ENCODE assay signal across 1 cellular context in the genomic region with DNA sequence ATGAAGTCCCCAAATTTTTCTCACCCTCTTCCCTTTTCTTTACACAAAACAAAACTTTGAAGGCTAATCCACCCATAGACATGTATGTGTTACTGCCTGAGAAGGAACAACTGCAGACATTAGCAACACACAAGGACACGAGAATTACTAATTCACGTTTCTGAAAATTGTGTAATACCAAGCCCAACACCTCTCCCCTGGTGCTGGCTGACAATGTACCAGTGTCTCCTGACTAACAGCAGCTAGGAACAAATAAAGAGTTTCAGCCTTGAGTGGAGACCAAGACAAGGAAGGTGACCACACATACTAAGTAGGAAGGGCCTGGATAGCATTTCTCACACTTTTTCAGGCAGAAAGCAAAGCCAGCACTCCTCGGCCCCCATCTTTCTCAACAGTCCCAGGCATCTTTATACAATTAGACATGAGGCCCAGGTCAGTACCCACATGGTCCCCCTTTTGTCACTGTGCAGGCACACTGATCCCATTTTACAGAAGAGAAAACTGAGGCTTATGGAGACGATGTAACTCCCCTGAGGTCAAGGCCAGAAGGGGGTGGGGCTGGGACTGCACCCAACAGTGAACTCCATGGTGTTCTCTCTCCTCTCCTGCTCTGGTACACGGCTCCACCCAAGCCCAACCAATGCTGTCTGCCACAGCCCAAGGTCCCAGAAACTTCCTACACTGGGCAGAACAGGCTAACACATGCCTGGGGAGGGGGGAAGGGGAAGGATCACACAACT.
TF ChIP-seq lines count a peak whose summit lies in the region.

No MANE protein-coding gene starts in this region.

TF ChIP-seq in HepG2, 621 proteins besides CTCF, POLR2A, EP300 and RAD21 (continued from another document and continues in another):
- TF ChIP-seq, protein P1, sequence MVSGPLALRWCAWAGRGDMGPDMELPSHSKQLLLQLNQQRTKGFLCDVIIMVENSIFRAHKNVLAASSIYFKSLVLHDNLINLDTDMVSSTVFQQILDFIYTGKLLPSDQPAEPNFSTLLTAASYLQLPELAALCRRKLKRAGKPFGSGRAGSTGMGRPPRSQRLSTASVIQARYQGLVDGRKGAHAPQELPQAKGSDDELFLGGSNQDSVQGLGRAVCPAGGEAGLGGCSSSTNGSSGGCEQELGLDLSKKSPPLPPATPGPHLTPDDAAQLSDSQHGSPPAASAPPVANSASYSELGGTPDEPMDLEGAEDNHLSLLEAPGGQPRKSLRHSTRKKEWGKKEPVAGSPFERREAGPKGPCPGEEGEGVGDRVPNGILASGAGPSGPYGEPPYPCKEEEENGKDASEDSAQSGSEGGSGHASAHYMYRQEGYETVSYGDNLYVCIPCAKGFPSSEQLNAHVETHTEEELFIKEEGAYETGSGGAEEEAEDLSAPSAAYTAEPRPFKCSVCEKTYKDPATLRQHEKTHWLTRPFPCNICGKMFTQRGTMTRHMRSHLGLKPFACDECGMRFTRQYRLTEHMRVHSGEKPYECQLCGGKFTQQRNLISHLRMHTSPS (CRISPR knock-in tag; IDR thresholded peaks at IDR 0.05; ENCODE audit: low read depth), result peak; percentile 41; the same call in 1 of the 2 replicates
- no peak for TF ChIP-seq ZNF350 (CRISPR knock-in tag; IDR thresholded peaks at IDR 0.05; ENCODE audit: borderline replicate concordance, low read depth)
- TF ChIP-seq YEATS4 (CRISPR knock-in tag; IDR thresholded peaks at IDR 0.05; ENCODE audit: borderline replicate concordance), result no peak
- TF ChIP-seq, protein P2, sequence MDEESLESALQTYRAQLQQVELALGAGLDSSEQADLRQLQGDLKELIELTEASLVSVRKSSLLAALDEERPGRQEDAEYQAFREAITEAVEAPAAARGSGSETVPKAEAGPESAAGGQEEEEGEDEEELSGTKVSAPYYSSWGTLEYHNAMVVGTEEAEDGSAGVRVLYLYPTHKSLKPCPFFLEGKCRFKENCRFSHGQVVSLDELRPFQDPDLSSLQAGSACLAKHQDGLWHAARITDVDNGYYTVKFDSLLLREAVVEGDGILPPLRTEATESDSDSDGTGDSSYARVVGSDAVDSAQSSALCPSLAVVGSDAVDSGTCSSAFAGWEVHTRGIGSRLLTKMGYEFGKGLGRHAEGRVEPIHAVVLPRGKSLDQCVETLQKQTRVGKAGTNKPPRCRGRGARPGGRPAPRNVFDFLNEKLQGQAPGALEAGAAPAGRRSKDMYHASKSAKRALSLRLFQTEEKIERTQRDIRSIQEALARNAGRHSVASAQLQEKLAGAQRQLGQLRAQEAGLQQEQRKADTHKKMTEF (CRISPR knock-in tag; IDR thresholded peaks at IDR 0.05), result no peak
- TF ChIP-seq, protein P3, sequence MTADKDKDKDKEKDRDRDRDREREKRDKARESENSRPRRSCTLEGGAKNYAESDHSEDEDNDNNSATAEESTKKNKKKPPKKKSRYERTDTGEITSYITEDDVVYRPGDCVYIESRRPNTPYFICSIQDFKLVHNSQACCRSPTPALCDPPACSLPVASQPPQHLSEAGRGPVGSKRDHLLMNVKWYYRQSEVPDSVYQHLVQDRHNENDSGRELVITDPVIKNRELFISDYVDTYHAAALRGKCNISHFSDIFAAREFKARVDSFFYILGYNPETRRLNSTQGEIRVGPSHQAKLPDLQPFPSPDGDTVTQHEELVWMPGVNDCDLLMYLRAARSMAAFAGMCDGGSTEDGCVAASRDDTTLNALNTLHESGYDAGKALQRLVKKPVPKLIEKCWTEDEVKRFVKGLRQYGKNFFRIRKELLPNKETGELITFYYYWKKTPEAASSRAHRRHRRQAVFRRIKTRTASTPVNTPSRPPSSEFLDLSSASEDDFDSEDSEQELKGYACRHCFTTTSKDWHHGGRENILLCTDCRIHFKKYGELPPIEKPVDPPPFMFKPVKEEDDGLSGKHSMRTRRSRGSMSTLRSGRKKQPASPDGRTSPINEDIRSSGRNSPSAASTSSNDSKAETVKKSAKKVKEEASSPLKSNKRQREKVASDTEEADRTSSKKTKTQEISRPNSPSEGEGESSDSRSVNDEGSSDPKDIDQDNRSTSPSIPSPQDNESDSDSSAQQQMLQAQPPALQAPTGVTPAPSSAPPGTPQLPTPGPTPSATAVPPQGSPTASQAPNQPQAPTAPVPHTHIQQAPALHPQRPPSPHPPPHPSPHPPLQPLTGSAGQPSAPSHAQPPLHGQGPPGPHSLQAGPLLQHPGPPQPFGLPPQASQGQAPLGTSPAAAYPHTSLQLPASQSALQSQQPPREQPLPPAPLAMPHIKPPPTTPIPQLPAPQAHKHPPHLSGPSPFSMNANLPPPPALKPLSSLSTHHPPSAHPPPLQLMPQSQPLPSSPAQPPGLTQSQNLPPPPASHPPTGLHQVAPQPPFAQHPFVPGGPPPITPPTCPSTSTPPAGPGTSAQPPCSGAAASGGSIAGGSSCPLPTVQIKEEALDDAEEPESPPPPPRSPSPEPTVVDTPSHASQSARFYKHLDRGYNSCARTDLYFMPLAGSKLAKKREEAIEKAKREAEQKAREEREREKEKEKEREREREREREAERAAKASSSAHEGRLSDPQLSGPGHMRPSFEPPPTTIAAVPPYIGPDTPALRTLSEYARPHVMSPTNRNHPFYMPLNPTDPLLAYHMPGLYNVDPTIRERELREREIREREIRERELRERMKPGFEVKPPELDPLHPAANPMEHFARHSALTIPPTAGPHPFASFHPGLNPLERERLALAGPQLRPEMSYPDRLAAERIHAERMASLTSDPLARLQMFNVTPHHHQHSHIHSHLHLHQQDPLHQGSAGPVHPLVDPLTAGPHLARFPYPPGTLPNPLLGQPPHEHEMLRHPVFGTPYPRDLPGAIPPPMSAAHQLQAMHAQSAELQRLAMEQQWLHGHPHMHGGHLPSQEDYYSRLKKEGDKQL (CRISPR knock-in tag; IDR thresholded peaks at IDR 0.05; ENCODE audit: low read depth), result no peak
- TF ChIP-seq NR2F1 (CRISPR knock-in tag; IDR thresholded peaks at IDR 0.05), result peak; percentile 48 to 78; a peak in 3 of 4 replicates
- no peak for TF ChIP-seq ZNF550 (CRISPR knock-in tag; IDR thresholded peaks at IDR 0.05; ENCODE audit: borderline replicate concordance)
- TF ChIP-seq RAD51 (IDR thresholded peaks at IDR 0.05; ENCODE audit: borderline replicate concordance), result no peak
- TF ChIP-seq, protein P4, sequence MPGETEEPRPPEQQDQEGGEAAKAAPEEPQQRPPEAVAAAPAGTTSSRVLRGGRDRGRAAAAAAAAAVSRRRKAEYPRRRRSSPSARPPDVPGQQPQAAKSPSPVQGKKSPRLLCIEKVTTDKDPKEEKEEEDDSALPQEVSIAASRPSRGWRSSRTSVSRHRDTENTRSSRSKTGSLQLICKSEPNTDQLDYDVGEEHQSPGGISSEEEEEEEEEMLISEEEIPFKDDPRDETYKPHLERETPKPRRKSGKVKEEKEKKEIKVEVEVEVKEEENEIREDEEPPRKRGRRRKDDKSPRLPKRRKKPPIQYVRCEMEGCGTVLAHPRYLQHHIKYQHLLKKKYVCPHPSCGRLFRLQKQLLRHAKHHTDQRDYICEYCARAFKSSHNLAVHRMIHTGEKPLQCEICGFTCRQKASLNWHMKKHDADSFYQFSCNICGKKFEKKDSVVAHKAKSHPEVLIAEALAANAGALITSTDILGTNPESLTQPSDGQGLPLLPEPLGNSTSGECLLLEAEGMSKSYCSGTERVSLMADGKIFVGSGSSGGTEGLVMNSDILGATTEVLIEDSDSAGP (CRISPR knock-in tag; IDR thresholded peaks at IDR 0.05; ENCODE audit: borderline replicate concordance), result 0 out of 2 replicates have a peak, but pooled peaks have one; percentile 6
- no peak for TF ChIP-seq SOX6 (IDR thresholded peaks at IDR 0.05)
- TF ChIP-seq SOX6 (CRISPR knock-in tag; IDR thresholded peaks at IDR 0.05), result 0 out of 2 replicates have a peak, but pooled peaks have one; percentile 13
- TF ChIP-seq EEA1 (CRISPR knock-in tag; IDR thresholded peaks at IDR 0.05; ENCODE audit: borderline replicate concordance), result no peak
- TF ChIP-seq MTF2 (CRISPR knock-in tag; IDR thresholded peaks at IDR 0.05; ENCODE audit: borderline replicate concordance), result no peak
- TF ChIP-seq, protein P5, sequence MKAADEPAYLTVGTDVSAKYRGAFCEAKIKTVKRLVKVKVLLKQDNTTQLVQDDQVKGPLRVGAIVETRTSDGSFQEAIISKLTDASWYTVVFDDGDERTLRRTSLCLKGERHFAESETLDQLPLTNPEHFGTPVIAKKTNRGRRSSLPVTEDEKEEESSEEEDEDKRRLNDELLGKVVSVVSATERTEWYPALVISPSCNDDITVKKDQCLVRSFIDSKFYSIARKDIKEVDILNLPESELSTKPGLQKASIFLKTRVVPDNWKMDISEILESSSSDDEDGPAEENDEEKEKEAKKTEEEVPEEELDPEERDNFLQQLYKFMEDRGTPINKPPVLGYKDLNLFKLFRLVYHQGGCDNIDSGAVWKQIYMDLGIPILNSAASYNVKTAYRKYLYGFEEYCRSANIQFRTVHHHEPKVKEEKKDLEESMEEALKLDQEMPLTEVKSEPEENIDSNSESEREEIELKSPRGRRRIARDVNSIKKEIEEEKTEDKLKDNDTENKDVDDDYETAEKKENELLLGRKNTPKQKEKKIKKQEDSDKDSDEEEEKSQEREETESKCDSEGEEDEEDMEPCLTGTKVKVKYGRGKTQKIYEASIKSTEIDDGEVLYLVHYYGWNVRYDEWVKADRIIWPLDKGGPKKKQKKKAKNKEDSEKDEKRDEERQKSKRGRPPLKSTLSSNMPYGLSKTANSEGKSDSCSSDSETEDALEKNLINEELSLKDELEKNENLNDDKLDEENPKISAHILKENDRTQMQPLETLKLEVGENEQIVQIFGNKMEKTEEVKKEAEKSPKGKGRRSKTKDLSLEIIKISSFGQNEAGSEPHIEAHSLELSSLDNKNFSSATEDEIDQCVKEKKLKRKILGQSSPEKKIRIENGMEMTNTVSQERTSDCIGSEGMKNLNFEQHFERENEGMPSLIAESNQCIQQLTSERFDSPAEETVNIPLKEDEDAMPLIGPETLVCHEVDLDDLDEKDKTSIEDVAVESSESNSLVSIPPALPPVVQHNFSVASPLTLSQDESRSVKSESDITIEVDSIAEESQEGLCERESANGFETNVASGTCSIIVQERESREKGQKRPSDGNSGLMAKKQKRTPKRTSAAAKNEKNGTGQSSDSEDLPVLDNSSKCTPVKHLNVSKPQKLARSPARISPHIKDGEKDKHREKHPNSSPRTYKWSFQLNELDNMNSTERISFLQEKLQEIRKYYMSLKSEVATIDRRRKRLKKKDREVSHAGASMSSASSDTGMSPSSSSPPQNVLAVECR (CRISPR knock-in tag; IDR thresholded peaks at IDR 0.05; ENCODE audit: borderline replicate concordance), result peak; percentile 21; the same call in 1 of the 2 replicates
- TF ChIP-seq HMG20B (CRISPR knock-in tag; conservative IDR thresholded peaks at IDR 0.05), result no peak
- no peak for TF ChIP-seq ZNF746 (CRISPR knock-in tag; IDR thresholded peaks at IDR 0.05)
- 0 out of 2 replicates have a peak, but pooled peaks have one; percentile 36 for TF ChIP-seq NR2F2 (IDR thresholded peaks at IDR 0.05; ENCODE audit: borderline replicate concordance, low read depth)
- no peak for TF ChIP-seq REL (CRISPR knock-in tag; conservative IDR thresholded peaks at IDR 0.05)
- TF ChIP-seq SOX13 (IDR thresholded peaks at IDR 0.05), result no peak
- TF ChIP-seq SOX13 (CRISPR knock-in tag; conservative IDR thresholded peaks at IDR 0.05 in 1 of 2, IDR thresholded peaks at IDR 0.05 in 1 of 2), result peak in 1 of 2 experiments; percentile 14; a peak in 1 of 4 replicates
- TF ChIP-seq, protein P6, sequence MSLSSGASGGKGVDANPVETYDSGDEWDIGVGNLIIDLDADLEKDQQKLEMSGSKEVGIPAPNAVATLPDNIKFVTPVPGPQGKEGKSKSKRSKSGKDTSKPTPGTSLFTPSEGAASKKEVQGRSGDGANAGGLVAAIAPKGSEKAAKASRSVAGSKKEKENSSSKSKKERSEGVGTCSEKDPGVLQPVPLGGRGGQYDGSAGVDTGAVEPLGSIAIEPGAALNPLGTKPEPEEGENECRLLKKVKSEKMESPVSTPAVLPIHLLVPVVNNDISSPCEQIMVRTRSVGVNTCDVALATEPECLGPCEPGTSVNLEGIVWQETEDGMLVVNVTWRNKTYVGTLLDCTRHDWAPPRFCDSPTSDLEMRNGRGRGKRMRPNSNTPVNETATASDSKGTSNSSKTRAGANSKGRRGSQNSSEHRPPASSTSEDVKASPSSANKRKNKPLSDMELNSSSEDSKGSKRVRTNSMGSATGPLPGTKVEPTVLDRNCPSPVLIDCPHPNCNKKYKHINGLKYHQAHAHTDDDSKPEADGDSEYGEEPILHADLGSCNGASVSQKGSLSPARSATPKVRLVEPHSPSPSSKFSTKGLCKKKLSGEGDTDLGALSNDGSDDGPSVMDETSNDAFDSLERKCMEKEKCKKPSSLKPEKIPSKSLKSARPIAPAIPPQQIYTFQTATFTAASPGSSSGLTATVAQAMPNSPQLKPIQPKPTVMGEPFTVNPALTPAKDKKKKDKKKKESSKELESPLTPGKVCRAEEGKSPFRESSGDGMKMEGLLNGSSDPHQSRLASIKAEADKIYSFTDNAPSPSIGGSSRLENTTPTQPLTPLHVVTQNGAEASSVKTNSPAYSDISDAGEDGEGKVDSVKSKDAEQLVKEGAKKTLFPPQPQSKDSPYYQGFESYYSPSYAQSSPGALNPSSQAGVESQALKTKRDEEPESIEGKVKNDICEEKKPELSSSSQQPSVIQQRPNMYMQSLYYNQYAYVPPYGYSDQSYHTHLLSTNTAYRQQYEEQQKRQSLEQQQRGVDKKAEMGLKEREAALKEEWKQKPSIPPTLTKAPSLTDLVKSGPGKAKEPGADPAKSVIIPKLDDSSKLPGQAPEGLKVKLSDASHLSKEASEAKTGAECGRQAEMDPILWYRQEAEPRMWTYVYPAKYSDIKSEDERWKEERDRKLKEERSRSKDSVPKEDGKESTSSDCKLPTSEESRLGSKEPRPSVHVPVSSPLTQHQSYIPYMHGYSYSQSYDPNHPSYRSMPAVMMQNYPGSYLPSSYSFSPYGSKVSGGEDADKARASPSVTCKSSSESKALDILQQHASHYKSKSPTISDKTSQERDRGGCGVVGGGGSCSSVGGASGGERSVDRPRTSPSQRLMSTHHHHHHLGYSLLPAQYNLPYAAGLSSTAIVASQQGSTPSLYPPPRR (CRISPR knock-in tag; IDR thresholded peaks at IDR 0.05; ENCODE audit: borderline replicate concordance), result no peak
- no peak for TF ChIP-seq ZFP1 (CRISPR knock-in tag; IDR thresholded peaks at IDR 0.05)
- peak; percentile 17; the same call in 1 of the 2 replicates for TF ChIP-seq GATAD2A (CRISPR knock-in tag; IDR thresholded peaks at IDR 0.05)
- no peak for TF ChIP-seq DMAP1 (CRISPR knock-in tag; IDR thresholded peaks at IDR 0.05)
- TF ChIP-seq, protein P7, sequence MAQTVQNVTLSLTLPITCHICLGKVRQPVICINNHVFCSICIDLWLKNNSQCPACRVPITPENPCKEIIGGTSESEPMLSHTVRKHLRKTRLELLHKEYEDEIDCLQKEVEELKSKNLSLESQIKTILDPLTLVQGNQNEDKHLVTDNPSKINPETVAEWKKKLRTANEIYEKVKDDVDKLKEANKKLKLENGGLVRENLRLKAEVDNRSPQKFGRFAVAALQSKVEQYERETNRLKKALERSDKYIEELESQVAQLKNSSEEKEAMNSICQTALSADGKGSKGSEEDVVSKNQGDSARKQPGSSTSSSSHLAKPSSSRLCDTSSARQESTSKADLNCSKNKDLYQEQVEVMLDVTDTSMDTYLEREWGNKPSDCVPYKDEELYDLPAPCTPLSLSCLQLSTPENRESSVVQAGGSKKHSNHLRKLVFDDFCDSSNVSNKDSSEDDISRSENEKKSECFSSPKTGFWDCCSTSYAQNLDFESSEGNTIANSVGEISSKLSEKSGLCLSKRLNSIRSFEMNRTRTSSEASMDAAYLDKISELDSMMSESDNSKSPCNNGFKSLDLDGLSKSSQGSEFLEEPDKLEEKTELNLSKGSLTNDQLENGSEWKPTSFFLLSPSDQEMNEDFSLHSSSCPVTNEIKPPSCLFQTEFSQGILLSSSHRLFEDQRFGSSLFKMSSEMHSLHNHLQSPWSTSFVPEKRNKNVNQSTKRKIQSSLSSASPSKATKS (CRISPR knock-in tag; IDR thresholded peaks at IDR 0.05), result no peak
- TF ChIP-seq HNF4A (CRISPR knock-in tag; IDR thresholded peaks at IDR 0.05), result peak; percentile 44; the same call in 1 of the 2 replicates
- TF ChIP-seq ZNF468 (CRISPR knock-in tag; IDR thresholded peaks at IDR 0.05), result no peak
- no peak for TF ChIP-seq ZNF12 (CRISPR knock-in tag; IDR thresholded peaks at IDR 0.05)
- TF ChIP-seq NCOR1 (IDR thresholded peaks at IDR 0.05; ENCODE audit: borderline replicate concordance, low read length), result peak; percentile 48; the same call in 1 of the 2 replicates
